Comparison of ENCODE assay signal across 9 cellular contexts in the genomic region with DNA sequence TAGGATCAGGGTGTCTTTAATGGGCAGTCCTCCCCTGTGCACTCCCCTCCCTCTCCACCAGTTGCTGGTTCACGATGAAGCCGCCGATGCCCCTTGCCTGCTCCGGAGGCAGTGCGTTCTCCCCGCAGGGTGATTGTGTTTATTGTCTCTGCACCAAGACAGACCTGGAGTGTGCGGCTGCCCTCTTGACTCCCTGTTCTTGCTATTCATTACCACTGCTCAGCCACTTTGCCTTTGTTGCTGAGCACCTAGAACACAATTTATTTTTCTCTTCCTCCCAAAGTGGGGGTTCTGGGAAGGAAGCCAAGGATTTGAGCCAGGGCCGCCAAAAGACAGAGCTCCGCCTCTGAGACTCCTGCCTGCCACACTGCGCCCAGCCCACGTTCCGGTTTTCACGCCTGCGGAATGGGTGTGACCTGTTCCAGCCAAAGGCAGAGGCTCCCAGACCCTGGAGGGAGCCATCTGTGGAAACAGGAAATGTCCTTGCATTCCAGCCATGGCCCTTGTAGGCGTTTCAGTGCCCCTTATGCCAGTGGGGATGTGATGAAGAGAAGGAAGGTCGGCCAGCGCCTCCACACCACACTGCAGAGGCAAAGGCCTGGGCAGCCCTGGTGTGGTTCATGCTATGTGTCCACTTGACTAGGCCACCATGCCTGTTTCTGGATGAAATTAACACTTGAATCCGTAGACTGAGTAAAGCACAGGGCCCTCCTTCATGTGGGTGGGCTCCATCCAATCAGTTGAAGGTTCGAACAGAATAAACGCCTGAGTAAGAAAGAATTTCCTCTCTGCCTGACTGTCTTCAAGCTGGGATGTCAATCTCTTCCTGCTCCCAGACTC.
DNase-seq lines count a peak whose midpoint lies in the region; ATAC-seq and TF ChIP-seq lines count a peak whose summit lies in the region.
"Had no signal": no experiment of that assay in that cellular context is flagged by ENCODE, and none has a peak within 500 bp of the region (broad histone marks: within the 10 kb centered on the region; RNA-seq: fewer than 3 reads in every experiment).

No MANE protein-coding gene starts in this region.

- ATAC-seq in body of pancreas (peak; percentile 49), GM21390 (IDR thresholded peaks at IDR 0.05; ENCODE audit: unreplicated experiment) (no peak)

- no peaks in the 10 kb centered on the region for H3K27me3 Mint-ChIP-seq in CD4-positive, alpha-beta memory T cell

- TF ChIP-seq POLR2A in body of pancreas (IDR thresholded peaks at IDR 0.05): no peak

- no peak overlapping the region for H3K27ac Mint-ChIP-seq in CD4-positive, alpha-beta memory T cell

- H3K36me3 Mint-ChIP-seq in CD4-positive, alpha-beta memory T cell: peaks cover 0 to 5% of the 10 kb centered on the region in 2 donors

- POLR2A ChIA-PET in CD4-positive, alpha-beta memory T cell (lab: Charles Lee; ENCODE audit: partially characterized antibody): no interaction called here

- H3K4me1 ChIP-seq in body of pancreas: peaks cover 44% of the 10 kb centered on the region
- no peaks in the 10 kb centered on the region for H3K4me1 ChIP-seq in CD4-positive, alpha-beta memory T cell (ENCODE audit: insufficient read depth, low read length)

- peak; percentile 74 for DNase-seq in NCI-H1105 (lab: John Stamatoyannopoulos, UW)
- peak; percentile 52 to 64 (median 60) for DNase-seq in body of pancreas
- peak; percentile 39 for DNase-seq in inferior parietal cortex (ENCODE audit: extremely low spot score)
- DNase-seq in NCI-H1048 (lab: John Stamatoyannopoulos, UW): no peak
- no peak for DNase-seq in NCI-H2171 (lab: John Stamatoyannopoulos, UW)
- DNase-seq in CD4-positive, alpha-beta memory T cell: no peak
- DNase-seq: GOT3 had no signal

- H3K27me3 ChIP-seq in body of pancreas: no peaks in the 10 kb centered on the region
- H3K27me3 ChIP-seq in CD4-positive, alpha-beta memory T cell (ENCODE audit: insufficient read depth, low read length): no peaks in the 10 kb centered on the region

- TF ChIP-seq CTCF in body of pancreas (IDR thresholded peaks at IDR 0.05): peak in 1 of 7 experiments; percentile 14

- peaks cover 0 to under 1% (median 0%) of the 10 kb centered on the region in 8 donors for H3K9me3 Mint-ChIP-seq in CD4-positive, alpha-beta memory T cell

- H3K27ac ChIP-seq in body of pancreas (peak overlapping the region; percentile 80 to 90 (median 88)), skin epidermis (peak overlapping the region in 19 of 21 experiments; percentile 38 to 84 (median 70))
- no peak overlapping the region for H3K27ac ChIP-seq in CD4-positive, alpha-beta memory T cell (ENCODE audit: low read depth, low read length)

- H3K4me1 Mint-ChIP-seq in CD4-positive, alpha-beta memory T cell: peaks cover 0 to 6% (median 4%) of the 10 kb centered on the region in 4 donors

- intact Hi-C loops in body of pancreas (cut with DNase I): no loop called here
- intact Hi-C loops in CD4-positive, alpha-beta memory T cell (cut with micrococcal nuclease): no loop called here

- no peaks in the 10 kb centered on the region for H3K9me3 ChIP-seq in body of pancreas
- no peaks in the 10 kb centered on the region for H3K9me3 ChIP-seq in CD4-positive, alpha-beta memory T cell (ENCODE audit: control insufficient read depth in 1 of 2, low read length in 2 of 2)

- no peaks in the 10 kb centered on the region for H3K36me3 ChIP-seq in body of pancreas (replicated peaks in 1 of 2; ENCODE audit: insufficient read depth in 1 of 2, low read depth in 2 of 2)
- no peaks in the 10 kb centered on the region for H3K36me3 ChIP-seq in CD4-positive, alpha-beta memory T cell (ENCODE audit: insufficient read depth, low read length)

- H3K4me3 ChIP-seq in body of pancreas (no peak overlapping the region), skin epidermis (no peak overlapping the region)
- no peak overlapping the region for H3K4me3 ChIP-seq in CD4-positive, alpha-beta memory T cell (ENCODE audit: low read length in 2 of 2)

- 58 to 67% methylated on average over 17 to 20 of the region's 20 CpGs for WGBS in body of pancreas, 2 donors

- no peak overlapping the region for H3K4me3 Mint-ChIP-seq in CD4-positive, alpha-beta memory T cell

- CTCF ChIA-PET in CD4-positive, alpha-beta memory T cell (lab: Charles Lee; ENCODE audit: partially characterized antibody): interaction anchor here (1.2 kb wide), 1 partner anchor 10 kb away, joined by 3 read pairs; no protein-coding TSS in a partner anchor

Comparison
In these comparisons a context has a peak if more than half of its experiments do, and no peak if none do; other contexts are left out.
1. DNase-seq: peak in NCI-H1105 (single experiment), body of pancreas (4 of 4) and inferior parietal cortex (single experiment); none in NCI-H1048 (single experiment), NCI-H2171 (single experiment) and CD4-positive, alpha-beta memory T cell (0 of 5).